ENCODE assay signal across 9 cellular contexts in genomic region chr7:157411580-157411979, GRCh38.
DNase-seq lines count a peak whose midpoint lies in the region; ATAC-seq and TF ChIP-seq lines count a peak whose summit lies in the region.
"Had no signal": no experiment of that assay in that cellular context is flagged by ENCODE, and none has a peak within 500 bp of the region (broad histone marks: within the 10 kb centered on the region; RNA-seq: fewer than 3 reads in every experiment).

No MANE protein-coding gene starts in this region.

- H3K9me3 ChIP-seq in gastrocnemius medialis, result no peaks in the 10 kb centered on the region

- peak overlapping the region; percentile 61 for H3K4me3 Mint-ChIP-seq in HFFc6
- no peak overlapping the region for H3K4me3 Mint-ChIP-seq in T-helper 2 cell treated with Interferon-gamma antibody and Interleukin-4, amounts not matched to agents 5 μg/mL and 100 μg/mL, for 36 hours

- peaks cover 19% of the 10 kb centered on the region for H3K4me1 Mint-ChIP-seq in HFFc6 (ENCODE audit: low read depth)
- H3K4me1 Mint-ChIP-seq in T-helper 2 cell treated with Interferon-gamma antibody and Interleukin-4, amounts not matched to agents 5 μg/mL and 100 μg/mL, for 36 hours (ENCODE audit: low read depth), result peaks cover 10% of the 10 kb centered on the region

- no peak for TF ChIP-seq CTCF in HFFc6 (IDR thresholded peaks at IDR 0.05)
- TF ChIP-seq CTCF in brain microvascular endothelial cell (IDR thresholded peaks at IDR 0.05; ENCODE audit: low read depth, low read length, missing control alignments), result no peak
- TF ChIP-seq CTCF in gastrocnemius medialis (IDR thresholded peaks at IDR 0.05 in 4 of 5, conservative IDR thresholded peaks at IDR 0.05 in 1 of 5), result no peak
- TF ChIP-seq CTCF in dorsolateral prefrontal cortex (IDR thresholded peaks at IDR 0.05 in 54 of 56, conservative IDR thresholded peaks at IDR 0.05 in 2 of 56; ENCODE audit: low read depth in 1 of 56, partially characterized antibody in 56 of 56), result no peak

- H3K27me3 ChIP-seq in brain microvascular endothelial cell (replicated peaks) (no peaks in the 10 kb centered on the region), gastrocnemius medialis (no peaks in the 10 kb centered on the region), dorsolateral prefrontal cortex (no peaks in the 10 kb centered on the region)

- H3K4me3 ChIP-seq in brain microvascular endothelial cell (ENCODE audit: low read depth, low read length) (no peak overlapping the region), gastrocnemius medialis (no peak overlapping the region), dorsolateral prefrontal cortex (no peak overlapping the region)

- H3K27ac ChIP-seq in brain microvascular endothelial cell (peak overlapping the region; percentile 58), gastrocnemius medialis (no peak overlapping the region), dorsolateral prefrontal cortex (no peak overlapping the region)

- H3K27me3 Mint-ChIP-seq in HFFc6 (ENCODE audit: insufficient read depth), result peaks cover 5% of the 10 kb centered on the region
- no peaks in the 10 kb centered on the region for H3K27me3 Mint-ChIP-seq in T-helper 2 cell treated with Interferon-gamma antibody and Interleukin-4, amounts not matched to agents 5 μg/mL and 100 μg/mL, for 36 hours (ENCODE audit: low read depth)

- H3K9me3 Mint-ChIP-seq in HFFc6, result no peaks in the 10 kb centered on the region
- no peaks in the 10 kb centered on the region for H3K9me3 Mint-ChIP-seq in T-helper 2 cell treated with Interferon-gamma antibody and Interleukin-4, amounts not matched to agents 5 μg/mL and 100 μg/mL, for 36 hours

- intact Hi-C loops in gastrocnemius medialis (cut with DNase I; ENCODE audit: low total_unique reads), result no loop called here
- intact Hi-C loops in dorsolateral prefrontal cortex (cut with DNase I), result no loop called here

- ATAC-seq in gastrocnemius medialis (no peak), GM18502 (IDR thresholded peaks at IDR 0.05; ENCODE audit: poor library complexity, unreplicated experiment) (no peak)

- peak overlapping the region; percentile 92 for H3K27ac Mint-ChIP-seq in HFFc6
- peak overlapping the region; percentile 62 for H3K27ac Mint-ChIP-seq in T-helper 2 cell treated with Interferon-gamma antibody and Interleukin-4, amounts not matched to agents 5 μg/mL and 100 μg/mL, for 36 hours

- no peak for TF ChIP-seq POLR2A in gastrocnemius medialis (IDR thresholded peaks at IDR 0.05)

- H3K36me3 ChIP-seq in brain microvascular endothelial cell (replicated peaks) (peaks cover 22% of the 10 kb centered on the region), gastrocnemius medialis (peaks cover 0 to 25% of the 10 kb centered on the region in 2 donors)

- H3K4me1 ChIP-seq in gastrocnemius medialis, result peaks cover 3% of the 10 kb centered on the region in 2 donors

- DNase-seq in HFFc6 (no peak), brain microvascular endothelial cell (no peak), gastrocnemius medialis (no peak), dorsolateral prefrontal cortex (no peak), nucleus accumbens (lab: John Stamatoyannopoulos, UW) (no peak)
- peak; percentile 49 for DNase-seq in T-helper 2 cell treated with Interferon-gamma antibody and Interleukin-4, amounts not matched to agents 5 μg/mL and 100 μg/mL, for 36 hours (ENCODE audit: low spot score)
- DNase-seq in stimulated activated CD4-positive, alpha-beta T cell treated with anti-CD3 and anti-CD28 coated beads, Interleukin-4, amount 100 ng/mL, for 1 hour, result peak; percentile 36
- DNase-seq: GOT3 had no signal

- H3K36me3 Mint-ChIP-seq in HFFc6 (ENCODE audit: low read depth), result peaks cover 29% of the 10 kb centered on the region
- peaks cover 10% of the 10 kb centered on the region for H3K36me3 Mint-ChIP-seq in T-helper 2 cell treated with Interferon-gamma antibody and Interleukin-4, amounts not matched to agents 5 μg/mL and 100 μg/mL, for 36 hours (ENCODE audit: low read depth)

- in situ Hi-C loops in brain microvascular endothelial cell (cut with HindIII; ENCODE audit: low pct_ligation_motif_present, low sequenced_read_pairs) (no loop called here), gastrocnemius medialis (cut with MboI; ENCODE audit: low sequenced_read_pairs in 4 of 4) (loop anchor here in 1 of 4 donors (25.0 kb wide), 1 partner anchor 149 kb away; no protein-coding TSS in a partner anchor)

Comparison
In these comparisons a context has a peak if more than half of its experiments do, and no peak if none do; other contexts are left out.
1. DNase-seq: peak in T-helper 2 cell treated with Interferon-gamma antibody and Interleukin-4, amounts not matched to agents 5 μg/mL and 100 μg/mL, for 36 hours (single experiment) and stimulated activated CD4-positive, alpha-beta T cell treated with anti-CD3 and anti-CD28 coated beads, Interleukin-4, amount 100 ng/mL, for 1 hour (single experiment); none in HFFc6 (single experiment), brain microvascular endothelial cell (single experiment), gastrocnemius medialis (0 of 2), dorsolateral prefrontal cortex (0 of 10) and nucleus accumbens (0 of 56).